Comparison of ENCODE assay signal across 1 cellular context in genomic region chr13:20713751-20714150, GRCh38.
TF ChIP-seq lines count a peak whose summit lies in the region.

No MANE protein-coding gene starts in this region.

TF ChIP-seq in IMR-90, 13 proteins besides CTCF, POLR2A, EP300 and RAD21 (continued from another document):
- no peak for TF ChIP-seq CEBPB (IDR thresholded peaks at IDR 0.05; ENCODE audit: low read depth, low read length)
- no peak for TF ChIP-seq BHLHE40 (IDR thresholded peaks at IDR 0.05; ENCODE audit: low read depth, low read length)
- TF ChIP-seq SMC3 (IDR thresholded peaks at IDR 0.05; ENCODE audit: low read depth, low read length), result no peak
- no peak for TF ChIP-seq NFE2L2 (IDR thresholded peaks at IDR 0.05; ENCODE audit: low read depth, low read length)
- TF ChIP-seq RCOR1 (IDR thresholded peaks at IDR 0.05; ENCODE audit: insufficient replicate concordance, low read length), result no peak
- TF ChIP-seq MXI1 (IDR thresholded peaks at IDR 0.05; ENCODE audit: borderline replicate concordance, low read depth, low read length), result no peak
TF ChIP-seq in IMR-90: peak in this region for 0.
